Comparison of ENCODE assay signal across 37 cellular contexts in genomic region chr20:2296545-2297351, GRCh38. TPM values are rescaled to one million over a fixed set of nuclear protein-coding genes. Genes with fewer than 3 reads are reported as not detected.
DNase-seq lines count a peak whose midpoint lies in the region; ATAC-seq and TF ChIP-seq lines count a peak whose summit lies in the region.
"Had no signal": no experiment of that assay in that cellular context is flagged by ENCODE, and none has a peak within 500 bp of the region (broad histone marks: within the 10 kb centered on the region; RNA-seq: fewer than 3 reads in every experiment).

No MANE protein-coding gene starts in this region.

- DNase-seq in GM23248 = no peak
- DNase-seq in NCI-H1417 treated with DMSO at 0.1 percent for 48 hours (lab: John Stamatoyannopoulos, UW) = peak; percentile 56
- no peak for DNase-seq in body of pancreas
- no peak for DNase-seq in neural crest cell (ENCODE audit: low read depth, low spot score)
- DNase-seq in AG08395 (ENCODE audit: low spot score) = no peak
- no peak for DNase-seq in SIG-M5 treated with dmso at 0.1 percent for 504 hours (lab: John Stamatoyannopoulos, UW; ENCODE audit: unreplicated experiment)
- no peak for DNase-seq in stomach
- no peak for DNase-seq in LoVo (ENCODE audit: low spot score)
- DNase-seq: activated CD4-positive, alpha-beta T cell treated with anti-CD3 and anti-CD28 coated beads, Interleukin-2, amount 50 U/mL, for 4 hours; activated CD4-positive, CD25-positive, alpha-beta regulatory T cell; Caco-2; effector memory CD8-positive, alpha-beta T cell; GOT3; immature natural killer cell; Kasumi-1; naive B cell; NCI-H1092; NCI-H2029; NCI-H226; NK-92 treated with Interleukin-12 subunit alpha and Interleukin-12 subunit beta, amount 100 ng/mL, for 24 hours; stimulated activated CD4-positive, alpha-beta T cell treated with anti-CD3 and anti-CD28 coated beads, Interleukin-1b, Interleukin-23, amount 100 ng/mL, for 48 hours; T-cell had no signal

- peaks cover 25% of the 10 kb centered on the region for H3K4me1 Mint-ChIP-seq in neural crest cell
- H3K4me1 Mint-ChIP-seq: immature natural killer cell had no signal

- no peaks in the 10 kb centered on the region for H3K27me3 Mint-ChIP-seq in neural crest cell (ENCODE audit: low read depth)

- peaks cover 17% of the 10 kb centered on the region for H3K4me1 ChIP-seq in GM23248 (ENCODE audit: insufficient read depth)
- peaks cover 45% of the 10 kb centered on the region for H3K4me1 ChIP-seq in body of pancreas
- no peaks in the 10 kb centered on the region for H3K4me1 ChIP-seq in stomach
- H3K4me1 ChIP-seq: esophagus muscularis mucosa, right atrium auricular region had no signal

- intact Hi-C loops in body of pancreas (cut with DNase I) = no loop called here
- intact Hi-C loops in stomach (cut with DNase I; ENCODE audit: low total_unique reads) = no loop called here

- H3K9me3 ChIP-seq in GM23248 (ENCODE audit: low read depth) (no peaks in the 10 kb centered on the region), body of pancreas (no peaks in the 10 kb centered on the region), stomach (no peaks in the 10 kb centered on the region)
- H3K9me3 ChIP-seq: BLaER1, Caco-2, esophagus muscularis mucosa, Peyer's patch, right atrium auricular region had no signal

- no peak overlapping the region for H3K9ac ChIP-seq in GM23248
- H3K9ac ChIP-seq: BLaER1 had no signal

- H3F3A ChIP-seq in GM23248 (ENCODE audit: insufficient read depth) = no peaks in the 10 kb centered on the region

- H3K4me2 ChIP-seq in GM23248 (ENCODE audit: unreplicated experiment) = no peak overlapping the region
- H3K4me2 ChIP-seq: BLaER1, hepatocyte, smooth muscle cell had no signal

- H3K27ac ChIP-seq in GM23248 (no peak overlapping the region), body of pancreas (peak overlapping the region; percentile 37 to 86 (median 68)), stomach (no peak overlapping the region)
- H3K27ac ChIP-seq: BLaER1, coronary artery, esophagus muscularis mucosa, hepatocyte, Peyer's patch, right atrium auricular region had no signal

- no peak overlapping the region for H3K4me3 Mint-ChIP-seq in neural crest cell
- H3K4me3 Mint-ChIP-seq: activated T-helper 1 cell treated with anti-CD3 and anti-CD28 coated beads, Interleukin-12 subunit alpha, Interleukin-12 subunit beta, Interleukin-2, Interleukin-4 antibody, amounts not matched to agents 30 ng/mL and 10 ng/mL and 1 ng/mL, durations not matched to agents 14 hours and 24 hours and 36 hours; effector memory CD8-positive, alpha-beta T cell; immature natural killer cell; naive B cell; T-cell; type B pancreatic cell had no signal

- no peaks in the 10 kb centered on the region for H3K36me3 ChIP-seq in GM23248 (ENCODE audit: low read depth)
- H3K36me3 ChIP-seq in body of pancreas (replicated peaks in 1 of 2; ENCODE audit: insufficient read depth in 1 of 2, low read depth in 2 of 2) = no peaks in the 10 kb centered on the region
- no peaks in the 10 kb centered on the region for H3K36me3 ChIP-seq in stomach
- H3K36me3 ChIP-seq: BLaER1, esophagus muscularis mucosa, Peyer's patch, right atrium auricular region had no signal

- peak overlapping the region; percentile 35; the same call in 1 of the 2 replicates for H2AFZ ChIP-seq in GM23248
- H2AFZ ChIP-seq: hepatocyte had no signal

- peak overlapping the region; percentile 10 for H3K27ac Mint-ChIP-seq in neural crest cell (ENCODE audit: unreplicated experiment)
- H3K27ac Mint-ChIP-seq: activated naive CD4-positive, alpha-beta T cell treated with anti-CD3 and anti-CD28 coated beads, Interleukin-2, amount 50 U/mL, for 72 hours; activated T-helper 1 cell treated with anti-CD3 and anti-CD28 coated beads, Interleukin-12 subunit alpha, Interleukin-12 subunit beta, Interleukin-2, Interleukin-4 antibody, amounts not matched to agents 30 ng/mL and 10 ng/mL and 1 ng/mL, durations not matched to agents 14 hours and 24 hours and 36 hours; effector memory CD8-positive, alpha-beta T cell; immature natural killer cell; naive B cell; T-cell had no signal

- no peak for TF ChIP-seq EP300 in stomach (IDR thresholded peaks at IDR 0.05)

- in situ Hi-C loops in GM23248 (cut with MboI) = no loop called here

- no peaks in the 10 kb centered on the region for H3K36me3 Mint-ChIP-seq in neural crest cell (ENCODE audit: low read depth)
- H3K36me3 Mint-ChIP-seq: activated naive CD4-positive, alpha-beta T cell treated with anti-CD3 and anti-CD28 coated beads, Interleukin-2, amount 50 U/mL, for 72 hours; immature natural killer cell; naive B cell; T-cell; type B pancreatic cell had no signal

- H3K9me2 ChIP-seq in GM23248 (ENCODE audit: insufficient read depth) = no peaks in the 10 kb centered on the region

- H4K20me1 ChIP-seq in GM23248 (ENCODE audit: insufficient read depth) = no peaks in the 10 kb centered on the region
- H4K20me1 ChIP-seq: BLaER1 had no signal

- TF ChIP-seq POLR2A in body of pancreas (IDR thresholded peaks at IDR 0.05) (no peak), stomach (IDR thresholded peaks at IDR 0.05) (no peak)

- H3K27me3 ChIP-seq in GM23248 (replicated peaks; ENCODE audit: insufficient read depth) (no peaks in the 10 kb centered on the region), body of pancreas (no peaks in the 10 kb centered on the region), stomach (peaks cover 0 to 9% (median 0%) of the 10 kb centered on the region in 3 donors)
- H3K27me3 ChIP-seq: BLaER1, hepatocyte, Peyer's patch, right atrium auricular region had no signal

- peak; percentile 19 for ATAC-seq in body of pancreas
- ATAC-seq: activated naive CD4-positive, alpha-beta T cell treated with anti-CD3 and anti-CD28 coated beads, Interleukin-2, amount 50 U/mL, for 72 hours; effector memory CD8-positive, alpha-beta T cell; left lobe of liver; T-cell had no signal

- TF ChIP-seq CTCF in body of pancreas (IDR thresholded peaks at IDR 0.05) (no peak), neural crest cell (conservative IDR thresholded peaks at IDR 0.05) (no peak), stomach (IDR thresholded peaks at IDR 0.05) (no peak)

- H3K4me3 ChIP-seq in GM23248 (no peak overlapping the region), body of pancreas (no peak overlapping the region), stomach (no peak overlapping the region)
- H3K4me3 ChIP-seq: BLaER1, coronary artery, esophagus muscularis mucosa, hepatocyte, Peyer's patch, right atrium auricular region, smooth muscle cell had no signal

- WGBS in GM23248 (ENCODE audit: low coverage in 1 of 2, low lambda C conversion rate in 2 of 2, missing lambda C conversion rate in 2 of 2), 2 experiments = 52 to 57% methylated on average over 5 of the region's 5 CpGs
- WGBS in body of pancreas, 2 donors = 43 to 50% methylated on average over 5 of the region's 5 CpGs
- 39 to 52% (median 43%) methylated on average over 4 to 5 of the region's 5 CpGs for WGBS in stomach, 5 donors

- H3K79me2 ChIP-seq in GM23248 (ENCODE audit: insufficient read depth) = no peaks in the 10 kb centered on the region
- H3K79me2 ChIP-seq: hepatocyte had no signal

- no peaks in the 10 kb centered on the region for H3K9me3 Mint-ChIP-seq in neural crest cell
- H3K9me3 Mint-ChIP-seq: activated naive CD4-positive, alpha-beta T cell treated with anti-CD3 and anti-CD28 coated beads, Interleukin-2, amount 50 U/mL, for 72 hours; activated T-helper 1 cell treated with anti-CD3 and anti-CD28 coated beads, Interleukin-12 subunit alpha, Interleukin-12 subunit beta, Interleukin-2, Interleukin-4 antibody, amounts not matched to agents 30 ng/mL and 10 ng/mL and 1 ng/mL, durations not matched to agents 14 hours and 24 hours and 36 hours; effector memory CD8-positive, alpha-beta T cell; immature natural killer cell; T-cell had no signal

RNA-seq across cellular contexts. Expression of gene TGM3, which starts 0.9 kb away (rescaled TPM):
- total RNA-seq in GM23248 (2014; rRNA removed; shearing (Covaris generic)) = 0.11 TPM in 1 of 2 replicates, not detected in the other
- 0.14 and 0.25 TPM in 2 replicates for polyA plus RNA-seq in GM23248 (2016; fragmentation: Nextera tagmentation; extraction: Ambion mirVana)
- total RNA-seq in body of pancreas = under 1 TPM in 1 of 2 donors, not detected in 1; 0.26 TPM
- 0.23 and 0.43 TPM in 2 replicates for total RNA-seq in neural crest cell
- total RNA-seq in stomach = not detected
- polyA plus RNA-seq in stomach = 100 to 1,000 TPM in 1 of 3 donors, 1 to 10 TPM in 1, under 1 TPM in 1; 0.62 to 173 (median 3.4) TPM
- total RNA-seq: activated T-helper 1 cell treated with anti-CD3 and anti-CD28 coated beads, Interleukin-12 subunit alpha, Interleukin-12 subunit beta, Interleukin-2, Interleukin-4 antibody, amounts not matched to agents 30 ng/mL and 10 ng/mL and 1 ng/mL, durations not matched to agents 14 hours and 24 hours and 36 hours; frontal cortex; mesenteric fat pad; osteocyte; right atrium auricular region; SK-MEL-5; T-cell had no signal
- polyA plus RNA-seq: immature natural killer cell had no signal

Comparison
In these comparisons a context has a peak if more than half of its experiments do, and no peak if none do; other contexts are left out.
1. H3K27ac ChIP-seq: peak in body of pancreas (4 of 4); none in GM23248 (single experiment) and stomach (0 of 5).